8 cellular contexts compared by ENCODE assay signal in the genomic region with DNA sequence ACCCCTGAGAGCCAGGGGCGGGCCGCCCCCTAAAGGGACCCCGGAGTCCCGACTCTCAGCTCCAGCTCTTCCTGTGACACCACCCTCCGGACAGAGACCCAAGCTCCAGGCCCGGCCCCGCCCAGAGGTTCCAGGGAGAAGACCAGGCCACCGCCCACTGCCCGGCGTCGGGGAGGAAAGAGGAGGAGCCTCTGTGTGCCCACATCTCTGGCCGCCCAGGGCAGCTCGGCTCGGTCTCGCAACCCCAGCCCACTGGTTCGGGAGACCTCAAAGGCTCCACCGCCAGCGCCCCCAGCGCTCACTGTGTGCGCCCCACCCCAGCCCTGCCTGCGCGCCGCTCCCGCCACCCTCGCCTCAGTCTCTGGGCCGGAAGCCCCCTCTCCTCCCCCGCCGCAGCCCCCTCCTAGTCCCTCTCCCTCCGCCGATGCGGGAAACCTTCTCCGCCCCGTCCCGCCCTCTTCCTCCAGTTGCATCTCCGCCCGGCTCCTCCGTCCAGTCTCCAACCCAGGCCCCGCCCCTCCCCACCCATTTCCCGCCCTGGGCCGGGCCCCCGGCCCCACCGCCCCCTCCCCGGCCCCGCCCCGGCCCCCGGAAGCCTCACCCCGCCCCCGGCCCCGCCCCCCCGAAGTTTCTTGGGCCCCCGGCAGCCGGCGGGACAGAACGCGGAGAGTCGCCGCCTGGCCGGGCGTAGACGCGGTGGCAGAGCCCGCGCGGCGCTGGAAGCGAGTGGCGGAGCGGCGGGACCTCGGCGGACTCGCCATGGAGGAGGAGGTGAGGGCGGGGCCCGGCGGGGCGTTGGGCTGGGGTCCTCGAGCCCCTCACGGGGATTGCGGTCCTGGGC. TPM values are rescaled to one million over a fixed set of nuclear protein-coding genes. Genes with fewer than 3 reads are reported as not detected.
DNase-seq lines count a peak whose midpoint lies in the region; ATAC-seq lines count a peak whose summit lies in the region.

A gene with protein sequence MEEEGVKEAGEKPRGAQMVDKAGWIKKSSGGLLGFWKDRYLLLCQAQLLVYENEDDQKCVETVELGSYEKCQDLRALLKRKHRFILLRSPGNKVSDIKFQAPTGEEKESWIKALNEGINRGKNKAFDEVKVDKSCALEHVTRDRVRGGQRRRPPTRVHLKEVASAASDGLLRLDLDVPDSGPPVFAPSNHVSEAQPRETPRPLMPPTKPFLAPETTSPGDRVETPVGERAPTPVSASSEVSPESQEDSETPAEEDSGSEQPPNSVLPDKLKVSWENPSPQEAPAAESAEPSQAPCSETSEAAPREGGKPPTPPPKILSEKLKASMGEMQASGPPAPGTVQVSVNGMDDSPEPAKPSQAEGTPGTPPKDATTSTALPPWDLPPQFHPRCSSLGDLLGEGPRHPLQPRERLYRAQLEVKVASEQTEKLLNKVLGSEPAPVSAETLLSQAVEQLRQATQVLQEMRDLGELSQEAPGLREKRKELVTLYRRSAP (plus strand): TSS at position 658 of the 841 bp plus-strand sequence. CDS start 102 bp downstream, at position 760.

- H3K4me3 Mint-ChIP-seq in activated CD8-positive, alpha-beta memory T cell treated with anti-CD3 and anti-CD28 coated beads, Interleukin-2, amount 10 ng/mL, durations not matched to agents 7 days and 5 days: peak within 1 kb of the TSS; percentile 99

- WGBS in mesendoderm (ENCODE audit: extremely low coverage, insufficient coverage, low lambda C conversion rate): no CpG with 5 or more reads among the region's 79 CpGs

- no peaks in the 10 kb centered on the region for H3K9me3 ChIP-seq in NT2/D1 (ENCODE audit: insufficient read depth, low read length)
- no peaks in the 10 kb centered on the region for H3K9me3 ChIP-seq in endocrine pancreas (ENCODE audit: control insufficient read depth, low read length)

- H3K79me1 ChIP-seq in mesendoderm (ENCODE audit: low read length): peaks cover 23% of the 10 kb centered on the region

- H4K5ac ChIP-seq in mesendoderm (ENCODE audit: low read length): no peak within 1 kb of the TSS

- peak within 1 kb of the TSS; percentile 54 for H3K4me2 ChIP-seq in mesendoderm (ENCODE audit: low read length)

- H3K4me1 ChIP-seq in NT2/D1 (ENCODE audit: insufficient read depth, insufficient read length) (peaks cover 11% of the 10 kb centered on the region), endocrine pancreas (ENCODE audit: control insufficient read depth, insufficient read depth, low read length) (no peaks in the 10 kb centered on the region), mesendoderm (ENCODE audit: control insufficient read depth, low read depth, low read length) (peaks cover 21% of the 10 kb centered on the region)

- peak within 1 kb of the TSS; percentile 67 for H3K4me3 ChIP-seq in NT2/D1 (ENCODE audit: insufficient read length, low read depth)
- H3K4me3 ChIP-seq in endocrine pancreas (ENCODE audit: control insufficient read depth, insufficient read depth, low read length): peak within 1 kb of the TSS; percentile 64
- H3K4me3 ChIP-seq in mesendoderm (ENCODE audit: low read length): peak within 1 kb of the TSS; percentile 96

- no peak within 1 kb of the TSS for H2BK15ac ChIP-seq in mesendoderm (replicated peaks; ENCODE audit: low read depth)

- CTCF ChIA-PET in activated CD8-positive, alpha-beta memory T cell treated with anti-CD3 and anti-CD28 coated beads, Interleukin-2, amount 10 ng/mL, durations not matched to agents 7 days and 5 days (lab: Charles Lee): interaction anchor here (0.7 to 6.9 kb wide), 8 partner anchors 9 to 87 kb away, joined by 3 to 96 read pairs (median 5); a partner anchor contains a TSS

- H3K56ac ChIP-seq in mesendoderm (ENCODE audit: low read length): peak within 1 kb of the TSS; percentile 99

- H3K27ac ChIP-seq in mesendoderm (ENCODE audit: low read depth, low read length): peak within 1 kb of the TSS; percentile 84

- peak within 1 kb of the TSS; percentile 18 for H3K4ac ChIP-seq in mesendoderm (ENCODE audit: low read depth, low read length)

- no peak within 1 kb of the TSS for H2BK120ac ChIP-seq in mesendoderm (ENCODE audit: low read depth, low read length)

- H3K27me3 ChIP-seq in NT2/D1 (ENCODE audit: insufficient read depth, insufficient read length) (no peaks in the 10 kb centered on the region), endocrine pancreas (ENCODE audit: control insufficient read depth, insufficient read depth, low read length) (no peaks in the 10 kb centered on the region), mesendoderm (ENCODE audit: insufficient read depth, low read length, poor library complexity) (no peaks in the 10 kb centered on the region)

- H3K79me2 ChIP-seq in mesendoderm (ENCODE audit: control insufficient read depth, insufficient read depth, low read length): peaks cover 42% of the 10 kb centered on the region

- H3K23ac ChIP-seq in mesendoderm (ENCODE audit: low read length): peak within 1 kb of the TSS; percentile 94

- no peaks in the 10 kb centered on the region for H3K27me3 Mint-ChIP-seq in activated CD8-positive, alpha-beta memory T cell treated with anti-CD3 and anti-CD28 coated beads, Interleukin-2, amount 10 ng/mL, durations not matched to agents 7 days and 5 days

- H3K27ac Mint-ChIP-seq in activated CD8-positive, alpha-beta memory T cell treated with anti-CD3 and anti-CD28 coated beads, Interleukin-2, amount 10 ng/mL, durations not matched to agents 7 days and 5 days: peak within 1 kb of the TSS; percentile 84

- H3K36me3 ChIP-seq in NT2/D1 (ENCODE audit: insufficient read depth, insufficient read length, low read length): peaks cover 22% of the 10 kb centered on the region
- no peaks in the 10 kb centered on the region for H3K36me3 ChIP-seq in endocrine pancreas (ENCODE audit: control insufficient read depth, insufficient read depth, low read length)
- H3K36me3 ChIP-seq in mesendoderm (ENCODE audit: control insufficient read depth, insufficient read depth, low read length): no peaks in the 10 kb centered on the region

- H2AK5ac ChIP-seq in mesendoderm (ENCODE audit: low read length): peak within 1 kb of the TSS; percentile 58

- H3K4me1 Mint-ChIP-seq in activated CD8-positive, alpha-beta memory T cell treated with anti-CD3 and anti-CD28 coated beads, Interleukin-2, amount 10 ng/mL, durations not matched to agents 7 days and 5 days: peaks cover 66% of the 10 kb centered on the region

- H4K8ac ChIP-seq in mesendoderm (ENCODE audit: low read depth, low read length): no peak within 1 kb of the TSS

- peak within 1 kb of the TSS; percentile 54 for H3K18ac ChIP-seq in mesendoderm (ENCODE audit: low read length)

- H3K9ac ChIP-seq in NT2/D1 (ENCODE audit: insufficient read length, low read depth) (peak within 1 kb of the TSS; percentile 94), endocrine pancreas (ENCODE audit: control insufficient read depth, insufficient read depth, low read length) (peak within 1 kb of the TSS; percentile 79), mesendoderm (ENCODE audit: low read length) (peak within 1 kb of the TSS; percentile 99)

- peak within 1 kb of the TSS; percentile 45 for H2BK5ac ChIP-seq in mesendoderm (ENCODE audit: low read length)

- DNase-seq in CMK (ENCODE audit: low read depth) (peak; percentile 93), HT-29 (ENCODE audit: low spot score) (peak; percentile 92), NT2/D1 (ENCODE audit: low read depth, low spot score) (peak; percentile 94), mesendoderm (peak; percentile 98)
- peak; percentile 97 for DNase-seq in activated CD8-positive, alpha-beta memory T cell treated with anti-CD3 and anti-CD28 coated beads, Interleukin-2, amount 10 ng/mL, durations not matched to agents 7 days and 5 days
- peak; percentile 75 for DNase-seq in stimulated activated CD8-positive, alpha-beta memory T cell treated with anti-CD3 and anti-CD28 coated beads, Interleukin-12 subunit alpha, Interleukin-12 subunit beta, amount 100 ng/mL, for 4 hours (ENCODE audit: low read depth)

- H3K36me3 Mint-ChIP-seq in activated CD8-positive, alpha-beta memory T cell treated with anti-CD3 and anti-CD28 coated beads, Interleukin-2, amount 10 ng/mL, durations not matched to agents 7 days and 5 days: peaks cover 11% of the 10 kb centered on the region

- H3K9me3 Mint-ChIP-seq in activated CD8-positive, alpha-beta memory T cell treated with anti-CD3 and anti-CD28 coated beads, Interleukin-2, amount 10 ng/mL, durations not matched to agents 7 days and 5 days (ENCODE audit: low read depth): no peaks in the 10 kb centered on the region

- ATAC-seq in GM19467 (IDR thresholded peaks at IDR 0.05; ENCODE audit: unreplicated experiment): peak; percentile 46
- ATAC-seq in activated CD8-positive, alpha-beta memory T cell treated with anti-CD3 and anti-CD28 coated beads, Interleukin-2, amount 10 ng/mL, durations not matched to agents 7 days and 5 days: peak; percentile 78

RNA-seq across cellular contexts. Expression of the gene that starts here (rescaled TPM):
- 6.4 and 8.1 TPM in 2 replicates for total RNA-seq in HT-29 (2014; rRNA removed; shearing (Covaris generic))
- total RNA-seq in activated CD8-positive, alpha-beta memory T cell treated with anti-CD3 and anti-CD28 coated beads, Interleukin-2, amount 10 ng/mL, durations not matched to agents 7 days and 5 days: 10 to 100 TPM; 27.8 to 28.4 TPM
- polyA plus RNA-seq in mesendoderm (2013, experiment 1 of 2): 10.9 TPM
- 11.2 TPM for polyA plus RNA-seq in mesendoderm (2013, experiment 2 of 2)

Comparison
In these comparisons a context has a peak if more than half of its experiments do, and no peak if none do; other contexts are left out.
1. Peak in every context shown above with its lines: DNase-seq, ATAC-seq, H3K4me3 ChIP-seq and H3K27ac ChIP-seq.